Comparison of ENCODE assay signal across 8 cellular contexts in the genomic region with DNA sequence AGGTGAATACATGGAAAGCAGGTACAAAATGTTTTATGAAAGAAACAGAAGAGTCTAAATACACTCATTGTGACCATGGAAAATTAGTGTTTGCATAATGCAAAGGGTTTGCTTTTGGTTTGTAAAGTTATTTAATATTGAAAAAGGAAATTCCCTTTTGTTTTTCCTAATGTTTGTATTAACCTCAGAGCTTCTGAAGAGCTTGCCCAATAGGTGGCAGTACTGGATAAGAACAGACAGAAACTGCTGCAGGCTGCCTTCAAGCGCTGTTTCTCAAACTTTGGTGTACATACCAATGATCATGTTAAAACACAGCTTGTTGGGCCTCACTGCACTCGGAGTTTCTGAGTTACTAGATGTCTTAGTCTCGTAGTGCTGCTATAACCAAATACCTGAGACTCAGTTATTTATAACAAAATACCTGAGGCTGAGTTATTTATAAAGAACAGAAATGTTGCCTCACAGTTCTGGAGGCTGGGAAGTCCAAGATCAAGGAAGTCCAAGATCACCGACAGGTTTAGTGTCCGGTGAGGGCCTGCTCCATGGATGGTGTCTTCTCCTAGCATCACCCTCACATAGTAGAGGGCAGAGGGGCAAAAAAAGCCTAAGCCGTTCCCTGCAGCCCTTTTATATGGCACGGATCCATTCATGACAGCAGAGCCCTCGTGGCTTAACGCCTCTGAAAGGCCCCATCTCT. TPM values are rescaled to one million over a fixed set of nuclear protein-coding genes. Genes with fewer than 3 reads are reported as not detected.
DNase-seq lines count a peak whose midpoint lies in the region; ATAC-seq and TF ChIP-seq lines count a peak whose summit lies in the region.

No MANE protein-coding gene starts in this region.

- no peaks in the 10 kb centered on the region for H3K27me3 Mint-ChIP-seq in activated CD4-positive, alpha-beta memory T cell treated with anti-CD3 and anti-CD28 coated beads for 36 hours

- H3K36me3 ChIP-seq in spleen, result no peaks in the 10 kb centered on the region

- peaks cover 0 to 10% (median 3%) of the 10 kb centered on the region in 6 donors for H3K4me1 ChIP-seq in spleen

- no peak overlapping the region for H3K27ac Mint-ChIP-seq in activated CD4-positive, alpha-beta memory T cell treated with anti-CD3 and anti-CD28 coated beads for 36 hours

- H3K27ac ChIP-seq in spleen, result no peak overlapping the region

- POLR2A ChIA-PET in activated CD4-positive, alpha-beta memory T cell treated with anti-CD3 and anti-CD28 coated beads for 36 hours (lab: Charles Lee), result no interaction called here

- H3K4me1 Mint-ChIP-seq in activated CD4-positive, alpha-beta memory T cell treated with anti-CD3 and anti-CD28 coated beads for 36 hours (ENCODE audit: low read depth), result peaks cover 12% of the 10 kb centered on the region

- in situ Hi-C loops in Caki2 (cut with HindIII; ENCODE audit: low pct_unique_long_range_greater_than_20kb, low sequenced_read_pairs), result no loop called here

- no peak for TF ChIP-seq POLR2A in spleen (IDR thresholded peaks at IDR 0.05)

- H3K9me3 Mint-ChIP-seq in activated CD4-positive, alpha-beta memory T cell treated with anti-CD3 and anti-CD28 coated beads for 36 hours, result no peaks in the 10 kb centered on the region

- no peaks in the 10 kb centered on the region for H3K9me3 ChIP-seq in spleen

- DNase-seq in Caki2 (ENCODE audit: low read depth) (peak; percentile 53), NCI-H2081 treated with DMSO at 0.1 percent for 48 hours (lab: John Stamatoyannopoulos, UW) (peak; percentile 3), head of caudate nucleus (peak in 29 of 42 donors; percentile 1 to 65 (median 34)), spleen (no peak), occipital lobe (lab: John Stamatoyannopoulos, UW) (no peak), epidermal melanocyte (ENCODE audit: insufficient read length, low spot score) (no peak)
- DNase-seq in activated CD4-positive, alpha-beta memory T cell treated with anti-CD3 and anti-CD28 coated beads for 36 hours, result peak; percentile 12

- ATAC-seq in GM19324 (IDR thresholded peaks at IDR 0.05; ENCODE audit: low FRiP score, unreplicated experiment), result peak; percentile 56

- H3K4me3 ChIP-seq in spleen, result no peak overlapping the region

- CTCF ChIA-PET in activated CD4-positive, alpha-beta memory T cell treated with anti-CD3 and anti-CD28 coated beads for 36 hours (lab: Charles Lee), result interaction anchor here (0.8 to 2.6 kb wide), 11 partner anchors 9 to 238 kb away, joined by 3 to 18 read pairs (median 3); partner anchors contain the start of gene KLHL15

- intact Hi-C loops in activated CD4-positive, alpha-beta memory T cell treated with anti-CD3 and anti-CD28 coated beads for 36 hours (cut with micrococcal nuclease), result loop anchor here (2.0 kb wide), 1 partner anchor 111 kb away; no protein-coding TSS in a partner anchor
- intact Hi-C loops in head of caudate nucleus (cut with DNase I), result no loop called here
- intact Hi-C loops in spleen (cut with DNase I; ENCODE audit: low total_unique reads), result no loop called here

- H3K36me3 Mint-ChIP-seq in activated CD4-positive, alpha-beta memory T cell treated with anti-CD3 and anti-CD28 coated beads for 36 hours, result no peaks in the 10 kb centered on the region

- H3K4me3 Mint-ChIP-seq in activated CD4-positive, alpha-beta memory T cell treated with anti-CD3 and anti-CD28 coated beads for 36 hours, result no peak overlapping the region

- H3K27me3 ChIP-seq in spleen (replicated peaks in 1 of 7), result peaks cover 0 to 7% (median 0%) of the 10 kb centered on the region in 7 donors

- 73 to 85% (median 77%) methylated on average over 9 of the region's 9 CpGs for WGBS in spleen, 5 donors

- TF ChIP-seq CTCF in spleen (IDR thresholded peaks at IDR 0.05 in 8 of 11, conservative IDR thresholded peaks at IDR 0.05 in 3 of 11), result peak in 7 of 11 experiments; percentile 15 to 44 (median 31)

RNA-seq across cellular contexts. Expression of gene SUPT20HL2, which starts 54.2 kb away (rescaled TPM):
- not detected in 2 replicates for total RNA-seq in Caki2 (2014; rRNA removed; shearing (Covaris generic); ENCODE audit: low replicate concordance)
- total RNA-seq in activated CD4-positive, alpha-beta memory T cell treated with anti-CD3 and anti-CD28 coated beads for 36 hours, result not detected
- total RNA-seq in spleen (not detected), occipital lobe (not detected)
- not detected for polyA plus RNA-seq in spleen

Comparison
In these comparisons a context has a peak if more than half of its experiments do, and no peak if none do; other contexts are left out.
1. DNase-seq: peak in Caki2 (single experiment), NCI-H2081 treated with DMSO at 0.1 percent for 48 hours (single experiment), activated CD4-positive, alpha-beta memory T cell treated with anti-CD3 and anti-CD28 coated beads for 36 hours (single experiment) and head of caudate nucleus (29 of 42); none in spleen (single experiment), occipital lobe (single experiment) and epidermal melanocyte (single experiment).